10 cellular contexts compared by ENCODE assay signal in the genomic region with DNA sequence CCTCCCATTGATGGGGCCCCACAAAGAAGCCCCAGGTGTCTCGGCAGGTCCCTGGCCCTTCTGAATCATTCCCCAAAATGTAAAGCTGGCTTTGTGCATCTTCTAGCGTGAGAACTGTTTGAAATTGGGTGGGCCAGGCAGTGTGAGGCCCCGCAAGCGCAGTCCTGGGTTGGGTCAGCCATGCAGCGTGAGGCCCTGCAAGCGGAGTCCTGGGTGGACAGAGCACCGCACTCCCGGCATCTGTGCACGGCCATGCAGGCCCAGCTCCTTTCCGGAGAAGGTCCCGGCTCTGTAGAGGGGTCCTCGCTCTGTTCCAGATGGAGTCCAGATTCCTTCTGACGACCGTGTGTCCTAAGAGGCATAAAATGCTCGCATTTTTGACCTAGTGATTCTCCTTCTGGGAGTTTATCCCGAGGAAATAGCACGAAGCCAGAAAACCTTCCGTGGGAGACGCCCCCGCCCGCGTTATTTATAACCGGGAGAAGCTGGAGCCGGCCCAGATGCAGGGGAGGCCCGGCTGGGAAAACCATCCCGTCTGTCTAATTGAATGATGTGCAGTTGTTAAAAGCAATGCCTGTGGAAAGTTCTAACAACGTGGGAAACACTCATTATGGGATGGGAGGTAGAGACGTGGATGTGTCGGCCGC. TPM values are rescaled to one million over a fixed set of nuclear protein-coding genes. Genes with fewer than 3 reads are reported as not detected.
DNase-seq lines count a peak whose midpoint lies in the region; ATAC-seq, FAIRE-seq and TF ChIP-seq lines count a peak whose summit lies in the region.
"Had no signal": no experiment of that assay in that cellular context is flagged by ENCODE, and none has a peak within 500 bp of the region (broad histone marks: within the 10 kb centered on the region; RNA-seq: fewer than 3 reads in every experiment).

No MANE protein-coding gene starts in this region.

- in situ Hi-C loops in GM23248 (cut with MboI), result no loop called here

- H3K4me3 ChIP-seq in GM23248, result no peak overlapping the region
- H3K4me3 ChIP-seq in H1 (ENCODE audit: extremely low read depth in 1 of 4, insufficient read depth in 2 of 4, low read depth in 3 of 4, low read length in 4 of 4), result no peak overlapping the region
- no peak overlapping the region for H3K4me3 ChIP-seq in lower lobe of right lung
- H3K4me3 ChIP-seq in skeletal muscle tissue (ENCODE audit: low read length in 3 of 3), result no peak overlapping the region
- H3K4me3 ChIP-seq: pancreas had no signal

- no peak overlapping the region for H4K5ac ChIP-seq in H1 (ENCODE audit: insufficient read length, low read depth, low read length)

- H3K27ac ChIP-seq in GM23248 (peak overlapping the region; percentile 37; the same call in 1 of the 2 replicates), H1 (ENCODE audit: low read depth, low read length) (no peak overlapping the region), lower lobe of right lung (peak overlapping the region; percentile 78), skeletal muscle tissue (ENCODE audit: low read depth, low read length) (peak overlapping the region; percentile 62), foreskin keratinocyte (no peak overlapping the region)

- H3K9me3 ChIP-seq in GM23248 (ENCODE audit: low read depth), result no peaks in the 10 kb centered on the region
- peaks cover 3 to 7% of the 10 kb centered on the region in 2 experiments; a peak in 2 of 4 replicates for H3K9me3 ChIP-seq in H1 (ENCODE audit: insufficient read depth in 2 of 2, low read depth in 1 of 2, low read length in 1 of 2)
- no peaks in the 10 kb centered on the region for H3K9me3 ChIP-seq in lower lobe of right lung
- H3K9me3 ChIP-seq in skeletal muscle tissue (ENCODE audit: control insufficient read depth in 3 of 3, low read length in 3 of 3), result no peaks in the 10 kb centered on the region
- H3K9me3 ChIP-seq: pancreas had no signal

- peak overlapping the region; percentile 39 for H3K4me2 ChIP-seq in GM23248 (ENCODE audit: unreplicated experiment)
- no peak overlapping the region for H3K4me2 ChIP-seq in H1 (ENCODE audit: insufficient read depth in 1 of 2, low read depth in 2 of 2, low read length in 2 of 2)

- H3K36me3 ChIP-seq in GM23248 (ENCODE audit: low read depth) (no peaks in the 10 kb centered on the region), H1 (ENCODE audit: control insufficient read depth in 2 of 4, insufficient read depth in 4 of 4, low read length in 3 of 4) (no peaks in the 10 kb centered on the region; a peak in 1 of 8 replicates), lower lobe of right lung (no peaks in the 10 kb centered on the region), skeletal muscle tissue (ENCODE audit: control insufficient read depth in 3 of 3, insufficient read depth in 3 of 3, low read length in 3 of 3) (no peaks in the 10 kb centered on the region)
- H3K36me3 ChIP-seq: pancreas had no signal

- DNase-seq in GM23248, result peak; percentile 30
- no peak for DNase-seq in H1 (ENCODE audit: low read depth in 1 of 2, low spot score in 2 of 2)
- DNase-seq in lower lobe of right lung, result no peak
- DNase-seq in activated CD4-positive, alpha-beta T cell treated with anti-CD3 and anti-CD28 coated beads for 4 hours, result no peak
- DNase-seq in NAMALWA (ENCODE audit: low spot score), result no peak
- DNase-seq in foreskin keratinocyte, result no peak
- DNase-seq: NCI-H446 treated with DMSO at 0.1 percent for 48 hours had no signal

- no peak overlapping the region for H3K4ac ChIP-seq in H1 (replicated peaks; ENCODE audit: insufficient read length, low read depth, low read length)

- H3K9me2 ChIP-seq in GM23248 (ENCODE audit: insufficient read depth), result no peaks in the 10 kb centered on the region

- H3K79me2 ChIP-seq in GM23248 (ENCODE audit: insufficient read depth) (no peaks in the 10 kb centered on the region), H1 (ENCODE audit: control insufficient read depth in 1 of 2, insufficient read depth in 2 of 2, low read length in 2 of 2) (0 out of 4 replicates have a peak, but pooled peaks cover 0 to 2% of the 10 kb centered on the region in 2 experiments)

- ATAC-seq in lower lobe of right lung, result no peak
- no peak for ATAC-seq in foreskin keratinocyte
- no peak for ATAC-seq in GM21576 (IDR thresholded peaks at IDR 0.05; ENCODE audit: unreplicated experiment)

- H4K91ac ChIP-seq in H1 (replicated peaks; ENCODE audit: insufficient read length, low read length), result peak overlapping the region; percentile 31

- H2BK15ac ChIP-seq in H1 (ENCODE audit: low read length), result peak overlapping the region; percentile 29; the same call in 1 of the 2 replicates

- TF ChIP-seq POLR2A in H1 (IDR thresholded peaks at IDR 0.05; ENCODE audit: control extremely low read depth in 1 of 2, low read depth in 2 of 2, low read length in 2 of 2), result no peak

- no peak overlapping the region; the same call in 1 of the 2 replicates for H3K18ac ChIP-seq in H1 (ENCODE audit: extremely low read depth, low read length)

- peak overlapping the region; percentile 73; the same call in 1 of the 2 replicates for H2BK5ac ChIP-seq in H1 (ENCODE audit: low read depth, low read length)

- 43 to 44% methylated on average over 30 of the region's 30 CpGs for WGBS in GM23248 (ENCODE audit: low coverage in 1 of 2, low lambda C conversion rate in 2 of 2, missing lambda C conversion rate in 2 of 2), 2 experiments
- 88% methylated on average over 30 of the region's 30 CpGs; no CpG with 5 or more reads in 1 of the 2 experiments for WGBS in H1 (ENCODE audit: extremely low coverage in 1 of 2, insufficient coverage in 1 of 2, insufficient read length in 1 of 2, insufficient replicate concordance in 2 of 2, low coverage in 1 of 2, low lambda C conversion rate in 2 of 2, missing lambda C conversion rate in 1 of 2), 2 experiments

- H3F3A ChIP-seq in GM23248 (ENCODE audit: insufficient read depth), result peaks cover 9% of the 10 kb centered on the region; the same call in 1 of the 2 replicates

- no peak overlapping the region for H3K14ac ChIP-seq in H1 (ENCODE audit: insufficient read length)

- no peak overlapping the region for H2BK120ac ChIP-seq in H1 (replicated peaks; ENCODE audit: low read depth, low read length)

- no peak for FAIRE-seq in H1 (lab: Jason Lieb, UNC)
- FAIRE-seq: pancreas had no signal

- no peak overlapping the region for H3K23ac ChIP-seq in H1 (ENCODE audit: insufficient read length)

- TF ChIP-seq RAD21 in H1 (IDR thresholded peaks at IDR 0.05 in 1 of 2, conservative IDR thresholded peaks at IDR 0.05 in 1 of 2; ENCODE audit: low read depth in 2 of 2, low read length in 2 of 2), result no peak

- TF ChIP-seq EP300 in H1 (IDR thresholded peaks at IDR 0.05; ENCODE audit: borderline replicate concordance in 1 of 2, low read depth in 2 of 2, low read length in 2 of 2), result no peak

- H3K23me2 ChIP-seq in H1 (ENCODE audit: low read depth, low read length), result peaks cover 5% of the 10 kb centered on the region

- intact Hi-C loops in lower lobe of right lung (cut with DNase I), result no loop called here

- H4K20me1 ChIP-seq in GM23248 (ENCODE audit: insufficient read depth) (no peaks in the 10 kb centered on the region), H1 (replicated peaks in 1 of 2; ENCODE audit: control insufficient read depth in 1 of 2, insufficient read depth in 2 of 2, low read length in 2 of 2) (peaks cover 0 to 8% of the 10 kb centered on the region in 2 experiments)

- peaks cover 4% of the 10 kb centered on the region; the same call in 1 of the 2 replicates for H3K79me1 ChIP-seq in H1 (ENCODE audit: low read depth, low read length)

- H2BK12ac ChIP-seq in H1 (ENCODE audit: low read depth, low read length), result peak overlapping the region; percentile 95; the same call in 1 of the 2 replicates

- peak overlapping the region; percentile 1 for H3K56ac ChIP-seq in H1 (replicated peaks; ENCODE audit: insufficient read length, low read depth, low read length)

- H3K4me1 ChIP-seq in GM23248 (ENCODE audit: insufficient read depth), result peaks cover 25% of the 10 kb centered on the region
- H3K4me1 ChIP-seq in H1 (replicated peaks in 1 of 4; ENCODE audit: control insufficient read depth in 3 of 4, insufficient read depth in 4 of 4, low read length in 3 of 4), result peaks cover 0 to 49% (median 27%) of the 10 kb centered on the region in 4 experiments; a peak in 6 of 7 replicates
- H3K4me1 ChIP-seq in lower lobe of right lung, result peaks cover 63% of the 10 kb centered on the region
- peaks cover 43 to 61% (median 60%) of the 10 kb centered on the region in 3 donors for H3K4me1 ChIP-seq in skeletal muscle tissue (ENCODE audit: control insufficient read depth in 3 of 3, insufficient read depth in 3 of 3, low read length in 3 of 3)
- H3K4me1 ChIP-seq in foreskin keratinocyte, result peaks cover 8% of the 10 kb centered on the region
- H3K4me1 ChIP-seq: pancreas had no signal

- TF ChIP-seq CTCF in H1 (IDR thresholded peaks at IDR 0.05; ENCODE audit: control extremely low read depth in 1 of 3, insufficient read depth in 1 of 3, low read depth in 1 of 3, low read length in 3 of 3) (no peak), lower lobe of right lung (IDR thresholded peaks at IDR 0.05) (no peak), foreskin keratinocyte (conservative IDR thresholded peaks at IDR 0.05) (no peak)

- 0 out of 2 replicates have a peak overlapping the region, but pooled peaks have one; percentile 26 for H3K9ac ChIP-seq in GM23248
- H3K9ac ChIP-seq in H1 (replicated peaks in 1 of 4; ENCODE audit: extremely low read depth in 1 of 4, low read depth in 3 of 4, low read length in 3 of 4), result no peak overlapping the region
- H3K9ac ChIP-seq in skeletal muscle tissue (ENCODE audit: low read depth in 1 of 3, low read length in 3 of 3), result no peak overlapping the region

- H2AK5ac ChIP-seq in H1 (ENCODE audit: low read depth, low read length), result 0 out of 2 replicates have a peak overlapping the region, but pooled peaks have one; percentile 75

- no peak overlapping the region for H2BK20ac ChIP-seq in H1 (ENCODE audit: low read length)

- POLR2A ChIA-PET in H1 (lab: Charles Lee; ENCODE audit: partially characterized antibody), result interaction anchor here (0.5 to 1.7 kb wide), 5 partner anchors 13 to 29 kb away, joined by 3 to 6 read pairs (median 3); no protein-coding TSS in a partner anchor

- H2AFZ ChIP-seq in GM23248, result no peak overlapping the region
- no peak overlapping the region for H2AFZ ChIP-seq in H1 (ENCODE audit: low read length)

- no peak overlapping the region for H4K8ac ChIP-seq in H1 (ENCODE audit: extremely low read depth, insufficient read depth, low read length)

- H3K27me3 ChIP-seq in GM23248 (replicated peaks; ENCODE audit: insufficient read depth), result no peaks in the 10 kb centered on the region
- peaks cover 0 to 4% (median 0%) of the 10 kb centered on the region in 4 experiments; a peak in 1 of 7 replicates for H3K27me3 ChIP-seq in H1 (replicated peaks in 1 of 4; ENCODE audit: control insufficient read depth in 3 of 4, extremely low read depth in 1 of 4, insufficient read depth in 3 of 4, low read length in 3 of 4)
- no peaks in the 10 kb centered on the region for H3K27me3 ChIP-seq in lower lobe of right lung (ENCODE audit: low read depth)
- peaks cover 0 to 6% (median 0%) of the 10 kb centered on the region in 3 donors for H3K27me3 ChIP-seq in skeletal muscle tissue (ENCODE audit: control insufficient read depth in 3 of 3, insufficient read depth in 3 of 3, low read length in 3 of 3)
- no peaks in the 10 kb centered on the region for H3K27me3 ChIP-seq in foreskin keratinocyte
- H3K27me3 ChIP-seq: pancreas had no signal

- CTCF ChIA-PET in H1 (lab: Charles Lee; ENCODE audit: partially characterized antibody), result interaction anchor here (0.7 to 2.5 kb wide), 11 partner anchors 9 to 108 kb away, joined by 3 to 10 read pairs (median 4); no protein-coding TSS in a partner anchor

RNA-seq across cellular contexts. Expression of a gene that starts 19.4 kb away (rescaled TPM):
- total RNA-seq in GM23248 (2014; rRNA removed; shearing (Covaris generic)), result 5.2 and 5.7 TPM in 2 replicates
- 1.5 TPM in 2 replicates for polyA plus RNA-seq in GM23248 (2016; fragmentation: Nextera tagmentation; extraction: Ambion mirVana)
- total RNA-seq in H1 (2021; fragmentation: NEBNext Ultra II Directional; extraction: Animal tissue kit (Norgen Biotek cat#: 25700)), result 55.6 and 60.9 TPM in 2 replicates
- polyA plus RNA-seq in H1 (2011; rRNA removed), result 6.9 and 19.9 TPM in 2 replicates
- polyA plus RNA-seq in H1 (2011; cell fraction: cytosol; rRNA removed), result 7.3 TPM
- polyA plus RNA-seq in H1 (2011; cell fraction: nucleus; rRNA removed), result 41.0 TPM
- 17.4 to 31.4 TPM (median 28.7 TPM) in 4 replicates for polyA plus RNA-seq in H1 (2012, experiment 1 of 2)
- polyA plus RNA-seq in H1 (2012, experiment 2 of 2), result 20.1 TPM
- 33.5 TPM for polyA plus RNA-seq in H1 (2013, experiment 1 of 2)
- 26.3 TPM for polyA plus RNA-seq in H1 (2013, experiment 2 of 2)
- polyA minus RNA-seq in H1 (2011; rRNA and poly(A)+ RNA removed), result 12.2 and 13.8 TPM in 2 replicates
- polyA minus RNA-seq in H1 (2011; cell fraction: cytosol; rRNA and poly(A)+ RNA removed), result 58.8 TPM
- polyA minus RNA-seq in H1 (2011; cell fraction: nucleus; rRNA and poly(A)+ RNA removed), result 41.9 TPM
- total RNA-seq in lower lobe of right lung, result 91.4 TPM
- 69.4 TPM for total RNA-seq in skeletal muscle tissue
- 41.9 and 49.8 TPM in 2 replicates for total RNA-seq in foreskin keratinocyte
- polyA plus RNA-seq in foreskin keratinocyte, result 8.3 and 11.7 TPM in 2 replicates

Comparison
In these comparisons a context has a peak if more than half of its experiments do, and no peak if none do; other contexts are left out.
1. H3K27ac ChIP-seq: peak in GM23248 (single experiment), lower lobe of right lung (single experiment) and skeletal muscle tissue (single experiment); none in H1 (single experiment) and foreskin keratinocyte (single experiment).